Comparison of ENCODE assay signal across 8 cellular contexts in the genomic region with DNA sequence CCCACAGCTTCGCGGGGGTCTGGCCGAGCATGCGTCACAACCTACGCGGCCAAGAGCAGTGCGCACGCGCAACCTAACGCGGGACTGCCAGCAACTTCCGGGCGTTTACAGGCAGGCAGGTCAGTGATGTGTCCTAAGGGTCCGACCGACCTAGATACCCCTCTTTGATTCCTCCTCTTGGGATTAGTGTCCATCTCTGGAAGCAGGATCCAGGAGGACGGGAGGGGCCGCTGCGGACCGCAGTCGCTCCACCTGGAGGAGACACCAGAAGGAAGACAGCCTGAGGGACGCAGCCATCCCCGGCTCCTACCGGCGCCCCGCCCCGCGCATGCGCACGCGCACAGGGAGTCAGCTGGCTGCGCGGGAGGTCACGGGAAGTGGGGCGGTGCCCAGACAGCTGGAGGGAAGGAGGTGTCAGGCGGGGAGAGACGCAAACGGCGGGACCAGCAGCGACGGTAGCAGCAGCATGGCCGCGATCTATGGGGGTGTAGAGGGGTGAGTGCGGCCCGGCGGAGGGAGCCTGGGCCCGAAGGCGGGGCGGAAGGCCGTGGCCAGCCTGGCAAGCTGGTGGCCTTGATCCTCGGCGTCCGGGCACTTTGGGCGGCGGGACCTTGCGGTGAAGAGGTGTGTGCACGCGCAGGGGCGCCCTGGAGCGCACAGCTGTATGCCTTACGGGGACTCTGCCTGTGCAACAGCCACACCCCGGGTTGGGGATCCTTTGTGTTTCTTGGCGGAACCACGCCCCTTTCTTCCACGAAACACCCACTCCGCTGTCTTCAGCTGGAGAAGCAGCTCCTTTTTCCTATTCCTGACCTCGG. TPM values are rescaled to one million over a fixed set of nuclear protein-coding genes. Genes with fewer than 3 reads are reported as not detected.
DNase-seq lines count a peak whose midpoint lies in the region; ATAC-seq, FAIRE-seq and TF ChIP-seq lines count a peak whose summit lies in the region.

A gene (plus strand): TSS at position 431 of the 818 bp plus-strand sequence. CDS start 36 bp downstream, at position 467.

- H3K4me3 ChIP-seq in right atrium auricular region: peak within 1 kb of the TSS; percentile 74 to 97

- DNase-seq in GM18507 (ENCODE audit: extremely low spot score, insufficient read length, low read depth): peak; percentile 90
- peak; percentile 89 to 92 for DNase-seq in NCI-H1930 (lab: John Stamatoyannopoulos, UW)
- peak; percentile 85 to 100 (median 98) for DNase-seq in anterior cingulate cortex (lab: John Stamatoyannopoulos, UW)
- peak; percentile 96 for DNase-seq in right atrium auricular region (ENCODE audit: low spot score)
- peak; percentile 72 for DNase-seq in pulmonary artery endothelial cell (ENCODE audit: low read depth, low spot score)
- DNase-seq in urothelium cell line (ENCODE audit: low spot score): peak; percentile 100

- peak; percentile 42 for ATAC-seq in HG02973 (IDR thresholded peaks at IDR 0.05; ENCODE audit: unreplicated experiment)

- intact Hi-C loops in T-helper 2 cell treated with Interferon-gamma antibody and Interleukin-4, amounts not matched to agents 100 ng/mL and 5 ng/mL, for 36 hours (cut with micrococcal nuclease): loop anchor here (1.0 kb wide), 5 partner anchors 62 to 264 kb away; a partner anchor contains a TSS

- H3K27me3 ChIP-seq in right atrium auricular region: no peaks in the 10 kb centered on the region

- H3K36me3 ChIP-seq in right atrium auricular region: peaks cover 8% of the 10 kb centered on the region

- TF ChIP-seq CTCF in right atrium auricular region (IDR thresholded peaks at IDR 0.05): no peak

- FAIRE-seq in GM18507 (lab: Jason Lieb, UNC) (peak; percentile 93), urothelium cell line (lab: Jason Lieb, UNC) (peak; percentile 91)

- no peaks in the 10 kb centered on the region for H3K9me3 ChIP-seq in right atrium auricular region

- H3K27ac ChIP-seq in right atrium auricular region: peak within 1 kb of the TSS; percentile 98

- H3K4me1 ChIP-seq in right atrium auricular region: peaks cover 0 to 30% of the 10 kb centered on the region in 2 donors

RNA-seq across cellular contexts. Expression of the gene that starts here (rescaled TPM):
- 70.8 and 84.7 TPM in 2 replicates for total RNA-seq in T-helper 2 cell treated with Interferon-gamma antibody and Interleukin-4, amounts not matched to agents 100 ng/mL and 5 ng/mL, for 36 hours
- total RNA-seq in right atrium auricular region (10 to 100 TPM; 30.4 to 45.5 TPM), pulmonary artery endothelial cell (46.0 and 67.7 TPM in 2 replicates)

Comparison
In these comparisons a context has a peak if more than half of its experiments do, and no peak if none do; other contexts are left out.
1. Peak in every context shown above with its lines: DNase-seq, ATAC-seq, H3K4me3 ChIP-seq and H3K27ac ChIP-seq.